Comparison of ENCODE assay signal across 1 cellular context in the genomic region with DNA sequence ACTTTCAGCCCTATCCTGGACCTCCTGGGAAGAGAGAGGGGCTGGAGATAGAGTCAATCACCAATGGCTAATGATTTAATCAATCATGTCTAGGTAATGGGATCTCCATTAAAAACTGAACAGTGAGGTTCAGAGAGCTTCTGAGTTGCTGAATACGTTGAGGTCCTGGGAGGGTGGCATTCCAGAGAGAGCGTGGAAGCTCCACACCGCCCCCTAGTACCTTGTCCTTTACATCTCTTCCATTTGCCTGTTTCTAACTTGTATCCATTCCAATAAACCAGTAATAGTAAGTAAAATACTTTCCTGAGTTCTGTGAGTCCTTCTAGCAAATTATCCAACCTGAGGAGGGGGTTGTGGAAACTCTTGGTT.
TF ChIP-seq lines count a peak whose summit lies in the region.

No MANE protein-coding gene starts in this region.

TF ChIP-seq in K562, 482 proteins besides CTCF, POLR2A, EP300 and RAD21 (continued from another document and continues in another):
- TF ChIP-seq ARID1B (IDR thresholded peaks at IDR 0.05) (0 out of 2 replicates have a peak, but pooled peaks have one; percentile 10), CTBP1 (IDR thresholded peaks at IDR 0.05; ENCODE audit: borderline replicate concordance) (0 out of 2 replicates have a peak, but pooled peaks have one; percentile 29), ATF3 (IDR thresholded peaks at IDR 0.05) (no peak), ATF3 (CRISPR knock-in tag; conservative IDR thresholded peaks at IDR 0.05) (no peak), MYC (IDR thresholded peaks at IDR 0.05; ENCODE audit: low read depth, low read length) (peak; percentile 61), MYC (CRISPR knock-in tag; IDR thresholded peaks at IDR 0.05; ENCODE audit: borderline replicate concordance, low read depth) (no peak), TAF15 (IDR thresholded peaks at IDR 0.05; ENCODE audit: low read depth, low read length) (no peak), MEF2D (tag; conservative IDR thresholded peaks at IDR 0.05; ENCODE audit: low read depth) (no peak), TAF1 (IDR thresholded peaks at IDR 0.05; ENCODE audit: control insufficient read depth, extremely low read depth, insufficient read depth, low read length, severe bottlenecking) (no peak), GATA2 (CRISPR knock-in tag; IDR thresholded peaks at IDR 0.05) (no peak), ZBTB7A (IDR thresholded peaks at IDR 0.05; ENCODE audit: borderline replicate concordance, control insufficient read depth, low read depth, low read length) (no peak; the same call in 1 of the 2 replicates), ATF1 (CRISPR knock-in tag; IDR thresholded peaks at IDR 0.05) (no peak), ATF1 (tag; IDR thresholded peaks at IDR 0.05) (peak; percentile 20; the same call in 1 of the 2 replicates), KHSRP (IDR thresholded peaks at IDR 0.05) (no peak), HIVEP1 (CRISPR knock-in tag; IDR thresholded peaks at IDR 0.05) (no peak), PTTG1 (tag; IDR thresholded peaks at IDR 0.05; ENCODE audit: low read depth) (no peak), SMARCB1 (IDR thresholded peaks at IDR 0.05; ENCODE audit: insufficient read length, low read depth) (no peak), SMAD4 (CRISPR knock-in tag; conservative IDR thresholded peaks at IDR 0.05) (no peak; the same call in 1 of the 2 replicates), SREBF1 (IDR thresholded peaks at IDR 0.05; ENCODE audit: borderline replicate concordance, low read depth, low read length) (no peak), ZNF644 (tag; IDR thresholded peaks at IDR 0.05; ENCODE audit: low read depth) (0 out of 2 replicates have a peak, but pooled peaks have one; percentile 14), FOXA3 (CRISPR knock-in tag; conservative IDR thresholded peaks at IDR 0.05 in 1 of 2, IDR thresholded peaks at IDR 0.05 in 1 of 2) (no peak), RFX7 (CRISPR knock-in tag; IDR thresholded peaks at IDR 0.05) (no peak), HMBOX1 (IDR thresholded peaks at IDR 0.05) (peak; percentile 20), KLF1 (tag; IDR thresholded peaks at IDR 0.05) (no peak), FOXJ2 (tag; IDR thresholded peaks at IDR 0.05) (no peak), TFE3 (CRISPR knock-in tag; IDR thresholded peaks at IDR 0.05) (no peak), SP1 (CRISPR knock-in tag; IDR thresholded peaks at IDR 0.05) (0 out of 2 replicates have a peak, but pooled peaks have one; percentile 30), ZNF444 (CRISPR knock-in tag; IDR thresholded peaks at IDR 0.05) (no peak), TEAD1 (CRISPR knock-in tag; IDR thresholded peaks at IDR 0.05) (peak; percentile 2 to 84; a peak in 2 of 4 replicates), SMC3 (conservative IDR thresholded peaks at IDR 0.05; ENCODE audit: insufficient read depth, low read depth, low read length) (peak; percentile 40), SLC30A9 (CRISPR knock-in tag; IDR thresholded peaks at IDR 0.05) (no peak), PBX2 (CRISPR knock-in tag; IDR thresholded peaks at IDR 0.05; ENCODE audit: low read depth) (no peak), PBX2 (tag; conservative IDR thresholded peaks at IDR 0.05; ENCODE audit: low read depth) (0 out of 2 replicates have a peak, but pooled peaks have one; percentile 2), FOXJ3 (CRISPR knock-in tag; IDR thresholded peaks at IDR 0.05) (no peak), PHTF2 (CRISPR knock-in tag; IDR thresholded peaks at IDR 0.05) (no peak), NEUROD1 (IDR thresholded peaks at IDR 0.05; ENCODE audit: borderline replicate concordance, low read depth, low read length, partially characterized antibody) (no peak), ZNF282 (CRISPR knock-in tag; IDR thresholded peaks at IDR 0.05) (no peak), GTF2A2 (tag; IDR thresholded peaks at IDR 0.05) (no peak), TEAD2 (tag; IDR thresholded peaks at IDR 0.05) (peak; percentile 56; the same call in 1 of the 2 replicates), KDM4B (IDR thresholded peaks at IDR 0.05; ENCODE audit: borderline replicate concordance in 2 of 2, low read depth in 1 of 2) (no peak), BACH1 (tag; IDR thresholded peaks at IDR 0.05) (no peak), ZNF239 (CRISPR knock-in tag; IDR thresholded peaks at IDR 0.05) (no peak), ZNF785 (CRISPR knock-in tag; IDR thresholded peaks at IDR 0.05) (no peak), ARNT (IDR thresholded peaks at IDR 0.05) (no peak), CAMTA2 (CRISPR knock-in tag; conservative IDR thresholded peaks at IDR 0.05) (no peak), STAT5A (IDR thresholded peaks at IDR 0.05; ENCODE audit: borderline replicate concordance, low read length) (no peak)
- TF ChIP-seq, protein P1, sequence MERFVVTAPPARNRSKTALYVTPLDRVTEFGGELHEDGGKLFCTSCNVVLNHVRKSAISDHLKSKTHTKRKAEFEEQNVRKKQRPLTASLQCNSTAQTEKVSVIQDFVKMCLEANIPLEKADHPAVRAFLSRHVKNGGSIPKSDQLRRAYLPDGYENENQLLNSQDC (CRISPR knock-in tag; IDR thresholded peaks at IDR 0.05), result no peak
- TF ChIP-seq, protein P2, sequence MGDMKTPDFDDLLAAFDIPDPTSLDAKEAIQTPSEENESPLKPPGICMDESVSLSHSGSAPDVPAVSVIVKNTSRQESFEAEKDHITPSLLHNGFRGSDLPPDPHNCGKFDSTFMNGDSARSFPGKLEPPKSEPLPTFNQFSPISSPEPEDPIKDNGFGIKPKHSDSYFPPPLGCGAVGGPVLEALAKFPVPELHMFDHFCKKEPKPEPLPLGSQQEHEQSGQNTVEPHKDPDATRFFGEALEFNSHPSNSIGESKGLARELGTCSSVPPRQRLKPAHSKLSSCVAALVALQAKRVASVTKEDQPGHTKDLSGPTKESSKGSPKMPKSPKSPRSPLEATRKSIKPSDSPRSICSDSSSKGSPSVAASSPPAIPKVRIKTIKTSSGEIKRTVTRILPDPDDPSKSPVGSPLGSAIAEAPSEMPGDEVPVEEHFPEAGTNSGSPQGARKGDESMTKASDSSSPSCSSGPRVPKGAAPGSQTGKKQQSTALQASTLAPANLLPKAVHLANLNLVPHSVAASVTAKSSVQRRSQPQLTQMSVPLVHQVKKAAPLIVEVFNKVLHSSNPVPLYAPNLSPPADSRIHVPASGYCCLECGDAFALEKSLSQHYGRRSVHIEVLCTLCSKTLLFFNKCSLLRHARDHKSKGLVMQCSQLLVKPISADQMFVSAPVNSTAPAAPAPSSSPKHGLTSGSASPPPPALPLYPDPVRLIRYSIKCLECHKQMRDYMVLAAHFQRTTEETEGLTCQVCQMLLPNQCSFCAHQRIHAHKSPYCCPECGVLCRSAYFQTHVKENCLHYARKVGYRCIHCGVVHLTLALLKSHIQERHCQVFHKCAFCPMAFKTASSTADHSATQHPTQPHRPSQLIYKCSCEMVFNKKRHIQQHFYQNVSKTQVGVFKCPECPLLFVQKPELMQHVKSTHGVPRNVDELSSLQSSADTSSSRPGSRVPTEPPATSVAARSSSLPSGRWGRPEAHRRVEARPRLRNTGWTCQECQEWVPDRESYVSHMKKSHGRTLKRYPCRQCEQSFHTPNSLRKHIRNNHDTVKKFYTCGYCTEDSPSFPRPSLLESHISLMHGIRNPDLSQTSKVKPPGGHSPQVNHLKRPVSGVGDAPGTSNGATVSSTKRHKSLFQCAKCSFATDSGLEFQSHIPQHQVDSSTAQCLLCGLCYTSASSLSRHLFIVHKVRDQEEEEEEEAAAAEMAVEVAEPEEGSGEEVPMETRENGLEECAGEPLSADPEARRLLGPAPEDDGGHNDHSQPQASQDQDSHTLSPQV (IDR thresholded peaks at IDR 0.05), result 0 out of 2 replicates have a peak, but pooled peaks have one; percentile 17
- TF ChIP-seq, protein P3, sequence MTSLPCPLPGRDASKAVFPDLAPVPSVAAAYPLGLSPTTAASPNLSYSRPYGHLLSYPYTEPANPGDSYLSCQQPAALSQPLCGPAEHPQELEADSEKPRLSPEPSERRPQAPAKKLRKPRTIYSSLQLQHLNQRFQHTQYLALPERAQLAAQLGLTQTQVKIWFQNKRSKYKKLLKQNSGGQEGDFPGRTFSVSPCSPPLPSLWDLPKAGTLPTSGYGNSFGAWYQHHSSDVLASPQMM (CRISPR knock-in tag; IDR thresholded peaks at IDR 0.05), result no peak
- TF ChIP-seq, protein P4, sequence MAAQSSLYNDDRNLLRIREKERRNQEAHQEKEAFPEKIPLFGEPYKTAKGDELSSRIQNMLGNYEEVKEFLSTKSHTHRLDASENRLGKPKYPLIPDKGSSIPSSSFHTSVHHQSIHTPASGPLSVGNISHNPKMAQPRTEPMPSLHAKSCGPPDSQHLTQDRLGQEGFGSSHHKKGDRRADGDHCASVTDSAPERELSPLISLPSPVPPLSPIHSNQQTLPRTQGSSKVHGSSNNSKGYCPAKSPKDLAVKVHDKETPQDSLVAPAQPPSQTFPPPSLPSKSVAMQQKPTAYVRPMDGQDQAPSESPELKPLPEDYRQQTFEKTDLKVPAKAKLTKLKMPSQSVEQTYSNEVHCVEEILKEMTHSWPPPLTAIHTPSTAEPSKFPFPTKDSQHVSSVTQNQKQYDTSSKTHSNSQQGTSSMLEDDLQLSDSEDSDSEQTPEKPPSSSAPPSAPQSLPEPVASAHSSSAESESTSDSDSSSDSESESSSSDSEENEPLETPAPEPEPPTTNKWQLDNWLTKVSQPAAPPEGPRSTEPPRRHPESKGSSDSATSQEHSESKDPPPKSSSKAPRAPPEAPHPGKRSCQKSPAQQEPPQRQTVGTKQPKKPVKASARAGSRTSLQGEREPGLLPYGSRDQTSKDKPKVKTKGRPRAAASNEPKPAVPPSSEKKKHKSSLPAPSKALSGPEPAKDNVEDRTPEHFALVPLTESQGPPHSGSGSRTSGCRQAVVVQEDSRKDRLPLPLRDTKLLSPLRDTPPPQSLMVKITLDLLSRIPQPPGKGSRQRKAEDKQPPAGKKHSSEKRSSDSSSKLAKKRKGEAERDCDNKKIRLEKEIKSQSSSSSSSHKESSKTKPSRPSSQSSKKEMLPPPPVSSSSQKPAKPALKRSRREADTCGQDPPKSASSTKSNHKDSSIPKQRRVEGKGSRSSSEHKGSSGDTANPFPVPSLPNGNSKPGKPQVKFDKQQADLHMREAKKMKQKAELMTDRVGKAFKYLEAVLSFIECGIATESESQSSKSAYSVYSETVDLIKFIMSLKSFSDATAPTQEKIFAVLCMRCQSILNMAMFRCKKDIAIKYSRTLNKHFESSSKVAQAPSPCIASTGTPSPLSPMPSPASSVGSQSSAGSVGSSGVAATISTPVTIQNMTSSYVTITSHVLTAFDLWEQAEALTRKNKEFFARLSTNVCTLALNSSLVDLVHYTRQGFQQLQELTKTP (IDR thresholded peaks at IDR 0.05; ENCODE audit: low read depth in 1 of 2, partially characterized antibody in 2 of 2), result no peak
- TF ChIP-seq, protein P5, sequence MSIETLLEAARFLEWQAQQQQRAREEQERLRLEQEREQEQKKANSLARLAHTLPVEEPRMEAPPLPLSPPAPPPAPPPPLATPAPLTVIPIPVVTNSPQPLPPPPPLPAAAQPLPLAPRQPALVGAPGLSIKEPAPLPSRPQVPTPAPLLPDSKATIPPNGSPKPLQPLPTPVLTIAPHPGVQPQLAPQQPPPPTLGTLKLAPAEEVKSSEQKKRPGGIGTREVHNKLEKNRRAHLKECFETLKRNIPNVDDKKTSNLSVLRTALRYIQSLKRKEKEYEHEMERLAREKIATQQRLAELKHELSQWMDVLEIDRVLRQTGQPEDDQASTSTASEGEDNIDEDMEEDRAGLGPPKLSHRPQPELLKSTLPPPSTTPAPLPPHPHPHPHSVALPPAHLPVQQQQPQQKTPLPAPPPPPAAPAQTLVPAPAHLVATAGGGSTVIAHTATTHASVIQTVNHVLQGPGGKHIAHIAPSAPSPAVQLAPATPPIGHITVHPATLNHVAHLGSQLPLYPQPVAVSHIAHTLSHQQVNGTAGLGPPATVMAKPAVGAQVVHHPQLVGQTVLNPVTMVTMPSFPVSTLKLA (conservative IDR thresholded peaks at IDR 0.05), result 0 out of 4 replicates have a peak, but pooled peaks of 1 of the 2 experiments have one; percentile 7
